In genomic region chr3:48656061-48656840, GRCh38 we compare ENCODE assay signal across 9 cellular contexts. TPM values are rescaled to one million over a fixed set of nuclear protein-coding genes. Genes with fewer than 3 reads are reported as not detected.
DNase-seq lines count a peak whose midpoint lies in the region; ATAC-seq, FAIRE-seq and TF ChIP-seq lines count a peak whose summit lies in the region.
"Had no signal": no experiment of that assay in that cellular context is flagged by ENCODE, and none has a peak within 500 bp of the region (broad histone marks: within the 10 kb centered on the region; RNA-seq: fewer than 3 reads in every experiment).

No MANE protein-coding gene starts in this region.

- peak overlapping the region; percentile 49 for H3K4me3 ChIP-seq in HEK293 (ENCODE audit: low read depth, low read length)
- H3K4me3 ChIP-seq in cardiac muscle cell = peak overlapping the region; percentile 29
- peak overlapping the region; percentile 64 for H3K4me3 ChIP-seq in upper lobe of right lung
- H3K4me3 ChIP-seq: PC-9 had no signal

- TF ChIP-seq CTCF in HEK293 (tag by site-specific recombination; IDR thresholded peaks at IDR 0.05) (no peak), cardiac muscle cell (IDR thresholded peaks at IDR 0.05; ENCODE audit: low read depth, low read length) (peak; percentile 53), progenitor cell of endocrine pancreas (IDR thresholded peaks at IDR 0.05; ENCODE audit: unreplicated experiment) (peak; percentile 80), upper lobe of right lung (IDR thresholded peaks at IDR 0.05) (peak; percentile 66)

- CTCF ChIA-PET in HEK293 (lab: Yijun Ruan, JAX) = interaction anchor here (0.6 to 1.7 kb wide), 4 partner anchors 30 to 165 kb away, joined by 3 to 4 read pairs (median 4); partner anchors contain the start of gene NCKIPSD
- CTCF ChIA-PET in activated naive CD4-positive, alpha-beta T cell treated with anti-CD3 and anti-CD28 coated beads, Interleukin-2, amount 10 ng/mL, durations not matched to agents 7 days and 5 days (lab: Charles Lee) = interaction anchor here (1.0 to 1.9 kb wide), 2 partner anchors 28 to 30 kb away, joined by 3 to 4 read pairs; no protein-coding TSS in a partner anchor

- peak overlapping the region; percentile 70 for H3K4me3 Mint-ChIP-seq in activated naive CD4-positive, alpha-beta T cell treated with anti-CD3 and anti-CD28 coated beads, Interleukin-2, amount 10 ng/mL, durations not matched to agents 7 days and 5 days
- peak overlapping the region; percentile 61 for H3K4me3 Mint-ChIP-seq in progenitor cell of endocrine pancreas (ENCODE audit: low read depth)

- peak; percentile 94 for ATAC-seq in upper lobe of right lung

- DNase-seq in COLO829 (ENCODE audit: low spot score) (peak; percentile 90), RCC 7860 (ENCODE audit: low spot score) (peak; percentile 20), cardiac muscle cell (ENCODE audit: low read depth in 1 of 2, low spot score in 1 of 2) (peak; percentile 85 to 88), progenitor cell of endocrine pancreas (ENCODE audit: low spot score, unreplicated experiment) (peak; percentile 78), upper lobe of right lung (peak; percentile 94), NCI-H2196 treated with DMSO at 0.1 percent for 48 hours (lab: John Stamatoyannopoulos, UW; ENCODE audit: unreplicated experiment) (no peak)
- peak; percentile 89 for DNase-seq in activated naive CD4-positive, alpha-beta T cell treated with anti-CD3 and anti-CD28 coated beads, Interleukin-2, amount 10 ng/mL, durations not matched to agents 7 days and 5 days

- POLR2A ChIA-PET in HEK293 (lab: Yijun Ruan, JAX) = no interaction called here

- intact Hi-C loops in upper lobe of right lung (cut with DNase I) = no loop called here

- H3K27ac ChIP-seq in HEK293 (ENCODE audit: extremely low read depth, low read depth, low read length) (no peak overlapping the region; the same call in 1 of the 2 replicates), cardiac muscle cell (no peak overlapping the region), upper lobe of right lung (peak overlapping the region; percentile 61)
- H3K27ac ChIP-seq: PC-9 had no signal

- peaks cover 26% of the 10 kb centered on the region for H3K4me1 Mint-ChIP-seq in activated naive CD4-positive, alpha-beta T cell treated with anti-CD3 and anti-CD28 coated beads, Interleukin-2, amount 10 ng/mL, durations not matched to agents 7 days and 5 days
- no peaks in the 10 kb centered on the region for H3K4me1 Mint-ChIP-seq in progenitor cell of endocrine pancreas (ENCODE audit: low read depth)

- peak overlapping the region; percentile 81 for H3K27ac Mint-ChIP-seq in activated naive CD4-positive, alpha-beta T cell treated with anti-CD3 and anti-CD28 coated beads, Interleukin-2, amount 10 ng/mL, durations not matched to agents 7 days and 5 days
- H3K27ac Mint-ChIP-seq in progenitor cell of endocrine pancreas = no peak overlapping the region

- H3K9me3 ChIP-seq in HEK293 (ENCODE audit: control insufficient read depth, insufficient read depth, low read depth, low read length) (no peaks in the 10 kb centered on the region), cardiac muscle cell (ENCODE audit: low read depth) (no peaks in the 10 kb centered on the region), upper lobe of right lung (no peaks in the 10 kb centered on the region)

- H3K4me1 ChIP-seq in HEK293 (ENCODE audit: control insufficient read depth, insufficient read depth, low read length) = no peaks in the 10 kb centered on the region
- no peaks in the 10 kb centered on the region for H3K4me1 ChIP-seq in cardiac muscle cell (ENCODE audit: low read depth)
- H3K4me1 ChIP-seq in upper lobe of right lung = peaks cover 8% of the 10 kb centered on the region

- H3K27me3 Mint-ChIP-seq in activated naive CD4-positive, alpha-beta T cell treated with anti-CD3 and anti-CD28 coated beads, Interleukin-2, amount 10 ng/mL, durations not matched to agents 7 days and 5 days = peaks cover 41% of the 10 kb centered on the region
- peaks cover 3% of the 10 kb centered on the region for H3K27me3 Mint-ChIP-seq in progenitor cell of endocrine pancreas

- FAIRE-seq in RCC 7860 (lab: Jason Lieb, UNC) = no peak

- H3K27me3 ChIP-seq in cardiac muscle cell (no peaks in the 10 kb centered on the region), upper lobe of right lung (peaks cover 9% of the 10 kb centered on the region)

- H3K9me3 Mint-ChIP-seq in activated naive CD4-positive, alpha-beta T cell treated with anti-CD3 and anti-CD28 coated beads, Interleukin-2, amount 10 ng/mL, durations not matched to agents 7 days and 5 days = no peaks in the 10 kb centered on the region
- H3K9me3 Mint-ChIP-seq in progenitor cell of endocrine pancreas (ENCODE audit: low read depth) = no peaks in the 10 kb centered on the region

- H3K36me3 ChIP-seq in HEK293 (ENCODE audit: control insufficient read depth in 2 of 2, insufficient read depth in 1 of 2, low read length in 2 of 2) = no peaks in the 10 kb centered on the region
- no peaks in the 10 kb centered on the region for H3K36me3 ChIP-seq in cardiac muscle cell
- H3K36me3 ChIP-seq in upper lobe of right lung = no peaks in the 10 kb centered on the region

- peaks cover 2% of the 10 kb centered on the region for H3K36me3 Mint-ChIP-seq in activated naive CD4-positive, alpha-beta T cell treated with anti-CD3 and anti-CD28 coated beads, Interleukin-2, amount 10 ng/mL, durations not matched to agents 7 days and 5 days
- H3K36me3 Mint-ChIP-seq in progenitor cell of endocrine pancreas (ENCODE audit: insufficient read depth) = peaks cover 7% of the 10 kb centered on the region

TF ChIP-seq in HEK293, 187 proteins besides CTCF, POLR2A, EP300 and RAD21:
- TF ChIP-seq ZNF114 (tag by site-specific recombination; IDR thresholded peaks at IDR 0.05) (no peak), ZNF37A (tag by site-specific recombination; IDR thresholded peaks at IDR 0.05) (no peak), ZNF140 (tag by site-specific recombination; IDR thresholded peaks at IDR 0.05) (no peak), ZNF214 (tag by site-specific recombination; IDR thresholded peaks at IDR 0.05; ENCODE audit: borderline replicate concordance) (no peak), ZNF266 (tag by site-specific recombination; IDR thresholded peaks at IDR 0.05; ENCODE audit: low read depth) (no peak), BCL11A (tag by site-specific recombination; IDR thresholded peaks at IDR 0.05; ENCODE audit: low read depth) (no peak), HOXA7 (CRISPR knock-in tag; IDR thresholded peaks at IDR 0.05; ENCODE audit: borderline replicate concordance) (no peak), ZBTB17 (tag by site-specific recombination; IDR thresholded peaks at IDR 0.05) (no peak), ZNF626 (tag by site-specific recombination; IDR thresholded peaks at IDR 0.05) (no peak)

RNA-seq across cellular contexts. Expression of gene CELSR3, which starts 6.4 kb away (rescaled TPM):
- total RNA-seq in cardiac muscle cell (5.4 and 5.9 TPM in 2 replicates), progenitor cell of endocrine pancreas (14.9 and 15.2 TPM in 2 replicates), upper lobe of right lung (1.2 TPM)
- polyA plus RNA-seq in cardiac muscle cell = 3.1 and 3.4 TPM in 2 replicates

RNA-seq across cellular contexts. Expression of gene SLC26A6, which starts 21.0 kb away (rescaled TPM):
- total RNA-seq in cardiac muscle cell = 55.8 and 87.4 TPM in 2 replicates
- 52.0 and 68.1 TPM in 2 replicates for polyA plus RNA-seq in cardiac muscle cell
- total RNA-seq in progenitor cell of endocrine pancreas = 31.0 and 35.9 TPM in 2 replicates
- total RNA-seq in upper lobe of right lung = 19.9 TPM

RNA-seq across cellular contexts. Expression of gene NCKIPSD, which starts 29.5 kb away (rescaled TPM):
- 68.7 and 73.4 TPM in 2 replicates for total RNA-seq in cardiac muscle cell
- 49.6 and 51.7 TPM in 2 replicates for polyA plus RNA-seq in cardiac muscle cell
- total RNA-seq in progenitor cell of endocrine pancreas = 29.8 and 32.0 TPM in 2 replicates
- 18.3 TPM for total RNA-seq in upper lobe of right lung

RNA-seq across cellular contexts. Expression of gene TMEM89, which starts 34.7 kb away (rescaled TPM):
- total RNA-seq in cardiac muscle cell (not detected in 2 replicates), progenitor cell of endocrine pancreas (0.49 TPM in 1 of 2 replicates, not detected in the other), upper lobe of right lung (not detected)
- polyA plus RNA-seq in cardiac muscle cell = 0.59 TPM in 1 of 2 replicates, not detected in the other
- total RNA-seq: PC-9 had no signal

RNA-seq across cellular contexts. Expression of gene UQCRC1, which starts 46.8 kb away (rescaled TPM):
- total RNA-seq in cardiac muscle cell (620 and 675 TPM in 2 replicates), progenitor cell of endocrine pancreas (209 and 219 TPM in 2 replicates), upper lobe of right lung (126 TPM)
- 735 and 870 TPM in 2 replicates for polyA plus RNA-seq in cardiac muscle cell
